ENCODE assay signal across 8 cellular contexts in the genomic region with DNA sequence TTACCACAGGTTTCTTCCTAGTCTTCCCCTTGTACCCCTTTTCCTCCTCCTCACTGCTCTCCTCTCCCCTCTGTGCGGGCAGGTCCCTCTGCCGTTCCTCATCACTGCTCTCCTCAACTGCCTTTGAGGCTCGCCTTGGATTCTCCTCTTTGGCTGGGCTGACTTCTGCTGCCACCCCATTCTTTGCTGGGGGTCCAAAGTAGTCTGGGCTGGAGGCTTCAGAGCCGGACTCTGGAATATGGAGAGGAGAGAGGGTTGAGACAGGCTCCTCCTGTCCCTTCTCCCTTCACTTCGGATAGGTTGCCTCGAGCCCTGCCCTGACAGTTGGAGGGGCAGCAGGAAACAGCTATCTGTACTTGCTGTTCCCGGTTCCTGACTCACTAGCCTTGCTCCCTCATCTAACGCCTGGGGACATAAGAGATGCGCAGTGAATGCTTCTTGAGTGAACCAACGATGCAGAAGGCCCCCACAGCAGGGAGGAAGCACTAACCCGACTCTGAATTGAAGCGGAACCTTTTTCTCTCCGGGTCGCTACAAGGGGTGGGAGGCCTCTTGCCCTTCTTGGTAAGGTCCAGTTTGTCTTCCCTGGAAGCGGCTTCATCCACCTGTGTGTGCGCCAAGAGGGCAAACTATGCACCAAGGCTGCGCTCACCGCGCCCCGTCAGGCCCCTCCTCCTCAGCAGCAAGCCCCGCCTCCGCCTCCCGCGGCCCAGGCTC. TPM values are rescaled to one million over a fixed set of nuclear protein-coding genes. Genes with fewer than 3 reads are reported as not detected.
DNase-seq lines count a peak whose midpoint lies in the region; ATAC-seq lines count a peak whose summit lies in the region.

No MANE protein-coding gene starts in this region.

- peak overlapping the region; percentile 98 for H3K27ac Mint-ChIP-seq in T-helper 1 cell treated with Interleukin-12 subunit alpha and Interleukin-12 subunit beta and Interleukin-4 antibody, amounts not matched to agents 30 μg/mL and 1 μg/mL, for 36 hours

- peaks cover 9% of the 10 kb centered on the region for H3K79me1 ChIP-seq in mesenchymal stem cell (replicated peaks; ENCODE audit: low read length, poor library complexity, severe bottlenecking)

- H2BK5ac ChIP-seq in mesenchymal stem cell (ENCODE audit: low read depth, low read length, poor library complexity, severe bottlenecking) = no peak overlapping the region

- peak overlapping the region in 1 of 2 experiments; percentile 22 for H3K18ac ChIP-seq in mesenchymal stem cell (ENCODE audit: low read depth in 1 of 2, low read length in 2 of 2)

- H4K8ac ChIP-seq in mesenchymal stem cell (ENCODE audit: low read length) = peak overlapping the region; percentile 94

- H3K4me3 ChIP-seq in mesenchymal stem cell (ENCODE audit: insufficient read depth in 1 of 2, low read depth in 1 of 2, low read length in 2 of 2) = peak overlapping the region; percentile 76 to 98

- H3K27me3 Mint-ChIP-seq in T-helper 1 cell treated with Interleukin-12 subunit alpha and Interleukin-12 subunit beta and Interleukin-4 antibody, amounts not matched to agents 30 μg/mL and 1 μg/mL, for 36 hours (ENCODE audit: low read depth) = no peaks in the 10 kb centered on the region

- peaks cover 28% of the 10 kb centered on the region for H3K4me1 Mint-ChIP-seq in T-helper 1 cell treated with Interleukin-12 subunit alpha and Interleukin-12 subunit beta and Interleukin-4 antibody, amounts not matched to agents 30 μg/mL and 1 μg/mL, for 36 hours (ENCODE audit: low read depth)

- ATAC-seq in HG03025 (IDR thresholded peaks at IDR 0.05; ENCODE audit: low FRiP score, unreplicated experiment) = peak; percentile 17

- peak overlapping the region in 1 of 2 experiments; percentile 66 for H3K4ac ChIP-seq in mesenchymal stem cell (ENCODE audit: low read depth in 1 of 2, low read length in 2 of 2)

- peak overlapping the region; percentile 92 for H3K9ac ChIP-seq in mesenchymal stem cell (ENCODE audit: low read length)

- peaks cover 37 to 54% of the 10 kb centered on the region in 2 experiments for H3K36me3 ChIP-seq in mesenchymal stem cell (ENCODE audit: control insufficient read depth in 1 of 2, insufficient read depth in 2 of 2, low read depth in 1 of 2, low read length in 2 of 2)

- H2AK5ac ChIP-seq in mesenchymal stem cell (ENCODE audit: low read length, severe bottlenecking) = no peak overlapping the region

- H2AFZ ChIP-seq in mesenchymal stem cell (ENCODE audit: low read depth, low read length) = peak overlapping the region; percentile 40

- DNase-seq in T-helper 1 cell (no peak), SW 1271 (lab: John Stamatoyannopoulos, UW) (peak; percentile 54 to 66), dermis blood vessel endothelial cell (peak; percentile 45), mesenchymal stem cell (peak; percentile 50), NCI-H1105 treated with DMSO at 0.1 percent for 48 hours (lab: John Stamatoyannopoulos, UW) (no peak)
- DNase-seq in stimulated activated CD8-positive, alpha-beta memory T cell treated with anti-CD3 and anti-CD28 coated beads, Interleukin-7, amount 100 ng/mL, for 1 hour (ENCODE audit: low read depth in 2 of 2) = peak; percentile 24 to 35

- peaks cover 14% of the 10 kb centered on the region for H3K4me1 ChIP-seq in mesenchymal stem cell (ENCODE audit: control insufficient read depth, insufficient read depth, low read depth, low read length)

- H2BK12ac ChIP-seq in mesenchymal stem cell (ENCODE audit: low read length in 2 of 2) = no peak overlapping the region

- no peak overlapping the region for H2BK120ac ChIP-seq in mesenchymal stem cell (ENCODE audit: low read depth, low read length)

- peak overlapping the region in 1 of 2 experiments; percentile 3 for H3K14ac ChIP-seq in mesenchymal stem cell (ENCODE audit: low read length in 2 of 2)

- H3K9me3 ChIP-seq in mesenchymal stem cell (ENCODE audit: control insufficient read depth, low read length) = no peaks in the 10 kb centered on the region

- H3K4me2 ChIP-seq in mesenchymal stem cell (ENCODE audit: low read length, poor library complexity, severe bottlenecking) = peak overlapping the region; percentile 94

- H3K23ac ChIP-seq in mesenchymal stem cell (ENCODE audit: low read length in 2 of 2) = no peak overlapping the region

- peak overlapping the region; percentile 99 for H3K4me3 Mint-ChIP-seq in T-helper 1 cell treated with Interleukin-12 subunit alpha and Interleukin-12 subunit beta and Interleukin-4 antibody, amounts not matched to agents 30 μg/mL and 1 μg/mL, for 36 hours

- H2BK15ac ChIP-seq in mesenchymal stem cell (ENCODE audit: low read depth, poor library complexity, severe bottlenecking) = no peak overlapping the region

- peak overlapping the region; percentile 2 for H3K27ac ChIP-seq in mesenchymal stem cell (ENCODE audit: low read length, poor library complexity, severe bottlenecking)

- H4K91ac ChIP-seq in mesenchymal stem cell (ENCODE audit: low read length) = peak overlapping the region; percentile 30

- H3K36me3 Mint-ChIP-seq in T-helper 1 cell treated with Interleukin-12 subunit alpha and Interleukin-12 subunit beta and Interleukin-4 antibody, amounts not matched to agents 30 μg/mL and 1 μg/mL, for 36 hours (ENCODE audit: low read depth) = peaks cover 30% of the 10 kb centered on the region

- H3K9me3 Mint-ChIP-seq in T-helper 1 cell treated with Interleukin-12 subunit alpha and Interleukin-12 subunit beta and Interleukin-4 antibody, amounts not matched to agents 30 μg/mL and 1 μg/mL, for 36 hours = no peaks in the 10 kb centered on the region

- no peaks in the 10 kb centered on the region for H3K27me3 ChIP-seq in mesenchymal stem cell (ENCODE audit: control insufficient read depth in 1 of 2, insufficient read depth in 1 of 2, low read length in 2 of 2)

- 30% methylated on average over 24 of the region's 24 CpGs for WGBS in mesenchymal stem cell

RNA-seq across cellular contexts. Expression of gene HIRIP3, which starts 0.6 kb away (rescaled TPM):
- total RNA-seq in dermis blood vessel endothelial cell = 6.3 and 9.3 TPM in 2 replicates
- 4.0 TPM for polyA plus RNA-seq in mesenchymal stem cell (2013, experiment 1 of 2)
- 4.7 TPM for polyA plus RNA-seq in mesenchymal stem cell (2013, experiment 2 of 2)

RNA-seq across cellular contexts. Expression of gene INO80E, which starts 1.3 kb away (rescaled TPM):
- total RNA-seq in dermis blood vessel endothelial cell = 21.4 and 22.3 TPM in 2 replicates
- polyA plus RNA-seq in mesenchymal stem cell (2013, experiment 1 of 2) = 51.0 TPM
- polyA plus RNA-seq in mesenchymal stem cell (2013, experiment 2 of 2) = 46.7 TPM

RNA-seq across cellular contexts. Expression of gene DOC2A, which starts 16.1 kb away (rescaled TPM):
- total RNA-seq in dermis blood vessel endothelial cell = 0.47 and 2.0 TPM in 2 replicates
- 0.22 TPM for polyA plus RNA-seq in mesenchymal stem cell (2013, experiment 1 of 2)
- polyA plus RNA-seq in mesenchymal stem cell (2013, experiment 2 of 2) = 0.25 TPM

RNA-seq across cellular contexts. Expression of gene TAOK2, which starts 21.1 kb away (rescaled TPM):
- total RNA-seq in dermis blood vessel endothelial cell = 159 and 160 TPM in 2 replicates
- polyA plus RNA-seq in mesenchymal stem cell (2013, experiment 1 of 2) = 20.6 TPM
- polyA plus RNA-seq in mesenchymal stem cell (2013, experiment 2 of 2) = 19.6 TPM

RNA-seq across cellular contexts. Expression of gene C16orf92, which starts 28.2 kb away (rescaled TPM):
- not detected in 2 replicates for total RNA-seq in dermis blood vessel endothelial cell
- polyA plus RNA-seq in mesenchymal stem cell (2013, experiment 1 of 2) = not detected
- polyA plus RNA-seq in mesenchymal stem cell (2013, experiment 2 of 2) = not detected

Comparison
In these comparisons a context has a peak if more than half of its experiments do, and no peak if none do; other contexts are left out.
1. DNase-seq: peak in SW 1271 (2 of 2), dermis blood vessel endothelial cell (single experiment), mesenchymal stem cell (single experiment) and stimulated activated CD8-positive, alpha-beta memory T cell treated with anti-CD3 and anti-CD28 coated beads, Interleukin-7, amount 100 ng/mL, for 1 hour (2 of 2); none in T-helper 1 cell (0 of 5) and NCI-H1105 treated with DMSO at 0.1 percent for 48 hours (single experiment).